6 cellular contexts compared by ENCODE assay signal in the genomic region with DNA sequence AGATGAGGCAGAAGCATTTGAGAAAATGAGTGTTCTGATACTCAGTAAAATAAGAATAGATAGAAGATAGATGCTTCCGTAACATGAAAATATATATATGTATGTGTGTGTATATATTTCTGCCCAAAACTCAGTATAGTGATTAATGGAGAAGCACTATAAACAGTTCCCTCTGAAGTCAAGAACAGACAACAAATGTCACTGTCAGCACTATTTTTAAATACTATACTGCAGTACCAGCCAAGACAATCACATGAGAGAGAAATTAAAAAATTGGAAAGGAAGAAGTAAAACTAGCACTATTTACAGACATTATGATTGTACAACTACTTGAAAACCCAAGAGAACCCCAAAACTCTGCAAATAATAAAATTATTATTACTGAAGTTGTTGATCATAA. TPM values are rescaled to one million over a fixed set of nuclear protein-coding genes. Genes with fewer than 3 reads are reported as not detected.
DNase-seq lines count a peak whose midpoint lies in the region; ATAC-seq, FAIRE-seq and TF ChIP-seq lines count a peak whose summit lies in the region.
"Not testable (repeated sequence)": the region's sequence is repeated elsewhere in the genome, so short reads cannot be mapped to it uniquely, and the experiment has no call there.

No MANE protein-coding gene starts in this region.

- BruUV-seq in IMR-90 (replicated peaks; lab: Mats Ljungman, UMichigan), result not testable (repeated sequence)

- TF ChIP-seq POLR2A in IMR-90 (IDR thresholded peaks at IDR 0.05; ENCODE audit: low read depth, low read length), result not testable (repeated sequence)

- dilution Hi-C loops in IMR-90 (cut with HindIII; ENCODE audit: low sequenced_read_pairs, unreplicated experiment), result not testable (repeated sequence)

- peaks cover 16 to 28% of the 10 kb centered on the region in 2 donors for H3K36me3 Mint-ChIP-seq in activated T-cell treated with anti-CD3 and anti-CD28 coated beads, Interleukin-2, amount 50 U/mL, for 72 hours (ENCODE audit: insufficient read depth in 2 of 2)

- H3K36me3 ChIP-seq in IMR-90 (ENCODE audit: control insufficient read depth, insufficient read depth, low read length); small intestine (ENCODE audit: control insufficient read depth in 2 of 2, insufficient read depth in 2 of 2, low read length in 2 of 2): not testable (repeated sequence)

- intact Hi-C loops in IMR-90 (cut with micrococcal nuclease); Right ventricle myocardium inferior (cut with DNase I); left ventricle myocardium superior (cut with micrococcal nuclease): not testable (repeated sequence)

- not testable (repeated sequence) for H3K4me2 ChIP-seq in IMR-90 (ENCODE audit: low read depth, low read length)

- CTCF ChIA-PET in IMR-90 (lab: Yijun Ruan, JAX), result not testable (repeated sequence)

- not testable (repeated sequence) for H2BK20ac ChIP-seq in IMR-90 (ENCODE audit: low read depth, low read length)

- POLR2A ChIA-PET in IMR-90 (lab: Charles Lee; ENCODE audit: unreplicated experiment), result not testable (repeated sequence)

- H2AFZ ChIP-seq in IMR-90 (replicated peaks; ENCODE audit: low read length, poor library complexity), result not testable (repeated sequence)

- peak; percentile 73 for FAIRE-seq in colon (lab: Jason Lieb, UNC)
- peak; percentile 75 for FAIRE-seq in small intestine (lab: Jason Lieb, UNC)

- not testable (repeated sequence) for H4K8ac ChIP-seq in IMR-90 (ENCODE audit: low read depth in 2 of 2, low read length in 2 of 2)

- H4K91ac ChIP-seq in IMR-90 (ENCODE audit: insufficient read depth, low read depth, low read length), result not testable (repeated sequence)

- H2AK5ac ChIP-seq in IMR-90 (ENCODE audit: low read depth, low read length), result not testable (repeated sequence)

- not testable (repeated sequence) for H3K4me3 ChIP-seq in IMR-90 (ENCODE audit: insufficient read depth, low read depth, low read length); small intestine (ENCODE audit: low read depth in 1 of 2, low read length in 2 of 2)

- not testable (repeated sequence) for H2AK9ac ChIP-seq in IMR-90 (replicated peaks; ENCODE audit: low read depth, low read length, poor library complexity)

- not testable (repeated sequence) for H4K20me1 ChIP-seq in IMR-90 (ENCODE audit: insufficient read depth, low read length)

- not testable (repeated sequence) for H4K5ac ChIP-seq in IMR-90 (ENCODE audit: low read depth, low read length)

- not testable (repeated sequence) for H3K9me3 ChIP-seq in IMR-90 (ENCODE audit: control insufficient read depth, insufficient read depth, low read length); small intestine (ENCODE audit: control insufficient read depth, low read depth)

- not testable (repeated sequence) for H2BK15ac ChIP-seq in IMR-90 (ENCODE audit: low read depth, low read length)

- not testable (repeated sequence) for DNase-seq in IMR-90; activated T-cell treated with anti-CD3 and anti-CD28 coated beads, Interleukin-2, amount 50 U/mL, for 72 hours; Right ventricle myocardium inferior (ENCODE audit: missing footprints); left ventricle myocardium superior; small intestine

- not testable (repeated sequence) for H3K14ac ChIP-seq in IMR-90 (replicated peaks; ENCODE audit: low read depth, low read length)

- H3K27me3 ChIP-seq in IMR-90 (ENCODE audit: control insufficient read depth, insufficient read depth, low read length); small intestine (ENCODE audit: control insufficient read depth in 2 of 2, insufficient read depth in 2 of 2, low read length in 2 of 2): not testable (repeated sequence)

- not testable (repeated sequence) for H3K4me3 Mint-ChIP-seq in activated T-cell treated with anti-CD3 and anti-CD28 coated beads, Interleukin-2, amount 50 U/mL, for 72 hours

- TF ChIP-seq RAD21 in IMR-90 (IDR thresholded peaks at IDR 0.05; ENCODE audit: low read length), result not testable (repeated sequence)

- TF ChIP-seq CTCF in IMR-90 (conservative IDR thresholded peaks at IDR 0.05; ENCODE audit: low read depth, low read length), result not testable (repeated sequence)

- H3K9ac ChIP-seq in IMR-90 (ENCODE audit: low read depth, low read length), result not testable (repeated sequence)

- H3K27ac Mint-ChIP-seq in activated T-cell treated with anti-CD3 and anti-CD28 coated beads, Interleukin-2, amount 50 U/mL, for 72 hours, result peak overlapping the region; percentile 91

- not testable (repeated sequence) for H3K9me1 ChIP-seq in IMR-90 (ENCODE audit: insufficient read depth, low read length)

- in situ Hi-C loops in IMR-90 (cut with MboI; ENCODE audit: low sequenced_read_pairs), result not testable (repeated sequence)

- H3K9me3 Mint-ChIP-seq in activated T-cell treated with anti-CD3 and anti-CD28 coated beads, Interleukin-2, amount 50 U/mL, for 72 hours, result not testable (repeated sequence)

- H3K79me1 ChIP-seq in IMR-90 (ENCODE audit: low read depth in 1 of 2, low read length in 2 of 2), result not testable (repeated sequence)

- H3K4ac ChIP-seq in IMR-90 (ENCODE audit: low read depth, low read length), result not testable (repeated sequence)

- H2BK120ac ChIP-seq in IMR-90 (ENCODE audit: low read depth, low read length), result not testable (repeated sequence)

- not testable (repeated sequence) for H3K56ac ChIP-seq in IMR-90 (ENCODE audit: extremely low read depth, insufficient read depth, low read length)

- WGBS in IMR-90 (ENCODE audit: extremely low coverage in 2 of 2, insufficient read length in 1 of 2), 2 experiments, result no CpG with 5 or more reads among the region's 1 CpG
- WGBS in small intestine, 3 donors, result 96 to 100% (median 98%) methylated on average over 1 of the region's 1 CpG

- H3K27me3 Mint-ChIP-seq in activated T-cell treated with anti-CD3 and anti-CD28 coated beads, Interleukin-2, amount 50 U/mL, for 72 hours (ENCODE audit: low read depth), result not testable (repeated sequence)

- peaks cover 22% of the 10 kb centered on the region for H3K4me1 Mint-ChIP-seq in activated T-cell treated with anti-CD3 and anti-CD28 coated beads, Interleukin-2, amount 50 U/mL, for 72 hours (ENCODE audit: low read depth)

- H3K27ac ChIP-seq in IMR-90 (ENCODE audit: insufficient read depth, low read length); small intestine (ENCODE audit: low read depth in 1 of 2, low read length in 1 of 2): not testable (repeated sequence)

- ATAC-seq in IMR-90 (ENCODE audit: low read depth); activated T-cell treated with anti-CD3 and anti-CD28 coated beads, Interleukin-2, amount 50 U/mL, for 72 hours (replicated peaks in 1 of 2): not testable (repeated sequence)
- ATAC-seq in Right ventricle myocardium inferior (peak; percentile 46), left ventricle myocardium superior (peak; percentile 70)

- not testable (repeated sequence) for H2BK5ac ChIP-seq in IMR-90 (ENCODE audit: low read depth, low read length, poor library complexity, severe bottlenecking)

- H3K23ac ChIP-seq in IMR-90 (ENCODE audit: low read depth, low read length), result not testable (repeated sequence)

- H3K4me1 ChIP-seq in IMR-90 (ENCODE audit: control insufficient read depth, insufficient read depth, low read length); small intestine (ENCODE audit: control insufficient read depth in 2 of 2, insufficient read depth in 1 of 2, low read depth in 1 of 2, low read length in 1 of 2): not testable (repeated sequence)

- not testable (repeated sequence) for H3K18ac ChIP-seq in IMR-90 (ENCODE audit: low read depth, low read length)

TF ChIP-seq in IMR-90, 13 proteins besides CTCF, POLR2A, EP300 and RAD21:
- peak; percentile 30; the same call in 1 of the 2 replicates for TF ChIP-seq MAFK (IDR thresholded peaks at IDR 0.05; ENCODE audit: low read depth, low read length)

RNA-seq across cellular contexts. Expression of gene PDCD6IP, which starts 59.3 kb away (rescaled TPM):
- 68.1 and 76.1 TPM in 2 replicates for total RNA-seq in IMR-90 (2012; rRNA removed)
- polyA plus RNA-seq in IMR-90 (2012; rRNA removed), result 78.3 and 134 TPM in 2 replicates
- polyA plus RNA-seq in IMR-90 (2012; cell fraction: cytosol; rRNA removed), result 14.9 and 61.1 TPM in 2 replicates
- 235 TPM in 2 replicates for polyA plus RNA-seq in IMR-90 (2012; cell fraction: nucleus; rRNA removed; ENCODE audit: low replicate concordance)
- 100 to 1,000 TPM; 166 to 185 TPM for total RNA-seq in activated T-cell treated with anti-CD3 and anti-CD28 coated beads, Interleukin-2, amount 50 U/mL, for 72 hours
- total RNA-seq in Right ventricle myocardium inferior, result 128 TPM
- total RNA-seq in left ventricle myocardium superior, result 133 TPM
- 10 to 100 TPM; 40.6 to 66.0 (median 63.8) TPM for polyA plus RNA-seq in small intestine
